17 cellular contexts compared by ENCODE assay signal in genomic region chr10:132653721-132654120, GRCh38.
DNase-seq lines count a peak whose midpoint lies in the region; ATAC-seq and TF ChIP-seq lines count a peak whose summit lies in the region.
"Had no signal": no experiment of that assay in that cellular context is flagged by ENCODE, and none has a peak within 500 bp of the region (broad histone marks: within the 10 kb centered on the region; RNA-seq: fewer than 3 reads in every experiment).

No MANE protein-coding gene starts in this region.

- intact Hi-C loops in cardiac septum (cut with DNase I) (loop anchor here (10.0 kb wide), 1 partner anchor 111 kb away; no protein-coding TSS in a partner anchor), left ventricle myocardium superior (cut with micrococcal nuclease) (no loop called here), lower lobe of right lung (cut with DNase I) (no loop called here), sciatic nerve (cut with DNase I) (loop anchor here (5.0 kb wide), 1 partner anchor 134 kb away; the partner anchor contains the start of gene NKX6-2), aorta (cut with DNase I) (no loop called here)

- H3K4me1 Mint-ChIP-seq in GM23338 (no peaks in the 10 kb centered on the region; the same call in 2 of the 3 replicates), endothelial cell (ENCODE audit: unreplicated experiment) (peaks cover 8% of the 10 kb centered on the region)
- H3K4me1 Mint-ChIP-seq: CD14-positive monocyte had no signal

- no peak overlapping the region for H3K4me3 Mint-ChIP-seq in GM23338
- no peak overlapping the region for H3K4me3 Mint-ChIP-seq in endothelial cell (ENCODE audit: unreplicated experiment)
- H3K4me3 Mint-ChIP-seq: CD4-positive, alpha-beta memory T cell; HFFc6 had no signal

- H3K36me3 ChIP-seq in lower lobe of right lung (peaks cover 35% of the 10 kb centered on the region), aorta (ENCODE audit: control insufficient read depth in 1 of 2, insufficient read depth in 2 of 2, low read length in 1 of 2) (no peaks in the 10 kb centered on the region), GM23338 (ENCODE audit: insufficient read depth) (no peaks in the 10 kb centered on the region; the same call in 1 of the 2 replicates)

- H2AFZ ChIP-seq in GM23338, result no peak overlapping the region

- H3K27ac ChIP-seq in lower lobe of right lung (no peak overlapping the region), aorta (ENCODE audit: low read depth in 1 of 2, low read length in 2 of 2) (no peak overlapping the region), GM23338 (ENCODE audit: low read depth) (no peak overlapping the region)
- H3K27ac ChIP-seq: BLaER1 had no signal

- TF ChIP-seq CTCF in lower lobe of right lung (IDR thresholded peaks at IDR 0.05) (no peak), GM23338 (conservative IDR thresholded peaks at IDR 0.05; ENCODE audit: low read depth in 2 of 2) (no peak), endothelial cell (IDR thresholded peaks at IDR 0.05; ENCODE audit: unreplicated experiment) (no peak)

- H3K9me2 ChIP-seq in GM23338 (ENCODE audit: insufficient read depth), result no peaks in the 10 kb centered on the region

- H3K9me3 ChIP-seq in lower lobe of right lung, result no peaks in the 10 kb centered on the region
- no peaks in the 10 kb centered on the region for H3K9me3 ChIP-seq in aorta (ENCODE audit: control insufficient read depth, low read length)
- H3K9me3 ChIP-seq: BLaER1 had no signal

- H3K27ac Mint-ChIP-seq in GM23338 (no peak overlapping the region), endothelial cell (ENCODE audit: unreplicated experiment) (no peak overlapping the region)
- H3K27ac Mint-ChIP-seq: CD14-positive monocyte, HFFc6 had no signal

- H3K9me3 Mint-ChIP-seq in GM23338, result no peaks in the 10 kb centered on the region
- H3K9me3 Mint-ChIP-seq in endothelial cell (ENCODE audit: unreplicated experiment), result no peaks in the 10 kb centered on the region
- H3K9me3 Mint-ChIP-seq: CD14-positive monocyte; CD4-positive, alpha-beta memory T cell; HFFc6 had no signal

- H3K4me3 ChIP-seq in lower lobe of right lung (no peak overlapping the region), aorta (ENCODE audit: low read length in 2 of 2) (no peak overlapping the region), GM23338 (no peak overlapping the region)
- H3K4me3 ChIP-seq: BLaER1 had no signal

- WGBS in aorta, 2 donors, result 88 to 93% methylated on average over 20 of the region's 20 CpGs

- H3K27me3 ChIP-seq in lower lobe of right lung (ENCODE audit: low read depth) (no peaks in the 10 kb centered on the region), aorta (ENCODE audit: control insufficient read depth in 1 of 2, insufficient read depth in 2 of 2, low read length in 1 of 2) (no peaks in the 10 kb centered on the region), GM23338 (ENCODE audit: insufficient read depth) (no peaks in the 10 kb centered on the region)
- H3K27me3 ChIP-seq: BLaER1 had no signal

- peaks cover 6% of the 10 kb centered on the region for H3K27me3 Mint-ChIP-seq in GM23338 (ENCODE audit: insufficient read depth, low read depth, poor library complexity)
- peaks cover 14% of the 10 kb centered on the region for H3K27me3 Mint-ChIP-seq in endothelial cell (ENCODE audit: unreplicated experiment)
- H3K27me3 Mint-ChIP-seq: CD4-positive, alpha-beta memory T cell had no signal

- peak; percentile 10 for DNase-seq in cardiac septum (ENCODE audit: low spot score)
- no peak for DNase-seq in left ventricle myocardium superior
- peak; percentile 19 for DNase-seq in lower lobe of right lung
- DNase-seq in sciatic nerve (ENCODE audit: low spot score), result peak; percentile 19
- peak; percentile 24 to 62 for DNase-seq in aorta
- DNase-seq in GM23338 (ENCODE audit: low spot score), result no peak
- DNase-seq in endothelial cell (ENCODE audit: low spot score), result no peak
- DNase-seq in NCI-H2029 treated with DMSO at 0.1 percent for 48 hours (lab: John Stamatoyannopoulos, UW), result no peak
- DNase-seq: CD4-positive, alpha-beta memory T cell; DMS153; DMS79 treated with DMSO at 0.1 percent for 48 hours; GF-D8; GOT3; HFFc6 had no signal

- no peaks in the 10 kb centered on the region for H3K4me1 ChIP-seq in lower lobe of right lung
- no peaks in the 10 kb centered on the region for H3K4me1 ChIP-seq in aorta (ENCODE audit: control insufficient read depth in 1 of 2, insufficient read depth in 2 of 2, low read length in 2 of 2)
- no peaks in the 10 kb centered on the region for H3K4me1 ChIP-seq in GM23338 (ENCODE audit: insufficient read depth)

- no peaks in the 10 kb centered on the region for H3K79me2 ChIP-seq in GM23338 (replicated peaks; ENCODE audit: insufficient read depth)

- no peaks in the 10 kb centered on the region for H4K20me1 ChIP-seq in GM23338 (replicated peaks; ENCODE audit: insufficient read depth)

- no peaks in the 10 kb centered on the region for H3F3A ChIP-seq in GM23338 (replicated peaks; ENCODE audit: low read depth)

- no peak overlapping the region for H3K4me2 ChIP-seq in GM23338
- H3K4me2 ChIP-seq: BLaER1 had no signal

- H3K36me3 Mint-ChIP-seq in GM23338 (ENCODE audit: low read depth) (no peaks in the 10 kb centered on the region; the same call in 2 of the 3 replicates), endothelial cell (ENCODE audit: low read depth, unreplicated experiment) (peaks cover 13% of the 10 kb centered on the region)

- ATAC-seq in left ventricle myocardium superior (no peak), lower lobe of right lung (no peak), sciatic nerve (no peak), aorta (ENCODE audit: low FRiP score) (no peak), GM23338 (no peak)
- ATAC-seq: HCT116 had no signal

TF ChIP-seq in GM23338, 12 proteins besides CTCF, POLR2A, EP300 and RAD21 (continues in another document):
- TF ChIP-seq ZNF462 (CRISPR knock-in tag; IDR thresholded peaks at IDR 0.05) (no peak), NANOG (IDR thresholded peaks at IDR 0.05; ENCODE audit: borderline replicate concordance) (no peak), ZNF114 (CRISPR knock-in tag; IDR thresholded peaks at IDR 0.05) (no peak), STAT1 (IDR thresholded peaks at IDR 0.05; ENCODE audit: unreplicated experiment) (no peak), POLR2AphosphoS5 (IDR thresholded peaks at IDR 0.05; ENCODE audit: low read depth) (no peak), ZNF331 (CRISPR knock-in tag; IDR thresholded peaks at IDR 0.05; ENCODE audit: low read depth) (no peak)

Comparison
In these comparisons a context has a peak if more than half of its experiments do, and no peak if none do; other contexts are left out.
1. DNase-seq: peak in cardiac septum (single experiment), lower lobe of right lung (single experiment), sciatic nerve (single experiment) and aorta (2 of 2); none in left ventricle myocardium superior (single experiment), GM23338 (single experiment), endothelial cell (single experiment) and NCI-H2029 treated with DMSO at 0.1 percent for 48 hours (single experiment).
2. intact Hi-C loops: an anchor here in cardiac septum (10.0 kb wide) and sciatic nerve (5.0 kb wide); none called in left ventricle myocardium superior, lower lobe of right lung and aorta.